In the genomic region with DNA sequence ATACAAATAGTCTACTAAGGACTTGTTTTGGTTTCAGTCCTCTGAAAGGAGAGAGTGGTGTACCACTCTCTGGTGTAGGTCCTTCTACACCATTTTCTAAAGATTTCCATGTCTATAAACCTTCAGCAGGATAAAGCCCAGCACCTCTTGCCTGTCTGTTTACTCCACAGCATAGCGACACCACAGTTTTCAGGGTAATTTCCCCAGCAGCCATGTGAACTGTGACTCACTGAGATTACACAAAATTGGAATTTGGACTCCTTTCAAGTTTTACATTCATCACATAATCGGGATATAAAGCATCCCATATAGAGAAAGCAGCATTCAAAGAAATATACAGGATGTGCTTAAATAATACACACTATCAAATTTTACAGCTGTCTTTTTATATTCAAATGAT, we compare ENCODE assay signal across 11 cellular contexts.
DNase-seq lines count a peak whose midpoint lies in the region; ATAC-seq and TF ChIP-seq lines count a peak whose summit lies in the region.
"Had no signal": no experiment of that assay in that cellular context is flagged by ENCODE, and none has a peak within 500 bp of the region (broad histone marks: within the 10 kb centered on the region; RNA-seq: fewer than 3 reads in every experiment).

No MANE protein-coding gene starts in this region.

- TF ChIP-seq CTCF in astrocyte of the cerebellum (IDR thresholded peaks at IDR 0.05; ENCODE audit: low read depth, low read length, missing control alignments): no peak

- ATAC-seq in HG03520 (IDR thresholded peaks at IDR 0.05; ENCODE audit: unreplicated experiment) (no peak), GM21576 (IDR thresholded peaks at IDR 0.05; ENCODE audit: unreplicated experiment) (no peak)

- DNase-seq in AG08395 (ENCODE audit: low spot score): peak; percentile 64
- peak; percentile 22 for DNase-seq in HPDE6-E6E7 (ENCODE audit: extremely low spot score)
- peak; percentile 77 for DNase-seq in astrocyte of the cerebellum (ENCODE audit: low read depth)
- peak; percentile 78 for DNase-seq in kidney glomerular epithelial cell (lab: John Stamatoyannopoulos, UW)
- DNase-seq in NK-92 (lab: John Stamatoyannopoulos, UW; ENCODE audit: unreplicated experiment): no peak
- DNase-seq in activated CD4-positive, CD25-positive, alpha-beta regulatory T cell treated with anti-CD3 and anti-CD28 coated beads, Interleukin-2, amount 50 U/mL, for 72 hours: no peak
- DNase-seq: left ventricle myocardium inferior, substantia nigra had no signal

- in situ Hi-C loops in astrocyte of the cerebellum (cut with HindIII; ENCODE audit: low sequenced_read_pairs): no loop called here

- no peak overlapping the region for H3K4me3 ChIP-seq in astrocyte of the cerebellum (ENCODE audit: low read depth, low read length)
- H3K4me3 ChIP-seq: left ventricle myocardium inferior, Peyer's patch had no signal

Comparison
In these comparisons a context has a peak if more than half of its experiments do, and no peak if none do; other contexts are left out.
1. DNase-seq: peak in AG08395 (single experiment), HPDE6-E6E7 (single experiment), astrocyte of the cerebellum (single experiment) and kidney glomerular epithelial cell (single experiment); none in NK-92 (single experiment) and activated CD4-positive, CD25-positive, alpha-beta regulatory T cell treated with anti-CD3 and anti-CD28 coated beads, Interleukin-2, amount 50 U/mL, for 72 hours (single experiment).